Comparison of ENCODE assay signal across 17 cellular contexts in the genomic region with DNA sequence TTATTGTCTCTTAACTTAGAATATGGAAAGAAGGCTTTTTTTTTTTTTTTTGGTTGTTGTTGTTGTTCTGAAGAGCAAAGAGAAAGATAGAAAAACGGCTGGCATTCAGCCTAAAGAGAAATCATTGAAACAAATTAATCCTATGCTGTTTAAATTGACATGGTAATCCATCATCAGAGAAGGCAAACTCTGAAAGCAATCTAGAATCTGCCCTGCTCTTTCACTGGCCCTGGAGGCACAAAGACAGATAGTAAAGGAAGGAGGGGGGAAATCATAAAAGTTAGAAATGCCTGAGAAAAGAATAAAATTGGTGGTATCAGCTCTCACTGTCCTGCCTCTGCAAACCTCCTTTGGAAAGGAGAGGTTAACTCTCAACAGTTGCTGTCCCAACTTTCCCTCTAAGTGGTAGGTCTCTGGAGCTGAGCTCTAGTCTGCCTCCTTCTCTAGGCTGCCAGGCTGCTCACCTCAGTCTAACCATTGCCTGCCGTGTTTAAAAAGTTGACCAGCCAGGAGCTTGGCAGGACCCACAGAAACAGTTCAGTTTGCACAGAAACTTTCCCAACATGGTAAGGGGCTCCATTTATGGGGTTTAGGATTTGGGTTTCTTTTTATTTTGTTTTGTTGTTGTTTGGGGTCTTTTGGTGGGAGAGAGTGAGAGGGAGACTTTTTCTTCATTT. TPM values are rescaled to one million over a fixed set of nuclear protein-coding genes. Genes with fewer than 3 reads are reported as not detected.
DNase-seq lines count a peak whose midpoint lies in the region; ATAC-seq, FAIRE-seq and TF ChIP-seq lines count a peak whose summit lies in the region.
"Had no signal": no experiment of that assay in that cellular context is flagged by ENCODE, and none has a peak within 500 bp of the region (broad histone marks: within the 10 kb centered on the region; RNA-seq: fewer than 3 reads in every experiment).

No MANE protein-coding gene starts in this region.

- H3K36me3 Mint-ChIP-seq in neural crest cell (ENCODE audit: low read depth) = peaks cover 6% of the 10 kb centered on the region

- intact Hi-C loops in left ventricle myocardium inferior (cut with micrococcal nuclease) (no loop called here), heart right ventricle (cut with DNase I) (loop anchor here in 1 of 10 donors (5.0 kb wide), 1 partner anchor 155 kb away; no protein-coding TSS in a partner anchor)

- H3K4me3 ChIP-seq in left ventricle myocardium inferior (peak overlapping the region; percentile 22), heart right ventricle (peak overlapping the region in 2 of 10 donors; percentile 3 to 18), esophagus (ENCODE audit: low read depth in 1 of 2, low read length in 2 of 2) (no peak overlapping the region)
- H3K4me3 ChIP-seq: skin epidermis had no signal

- H3K4me1 ChIP-seq in left ventricle myocardium inferior (peaks cover 20% of the 10 kb centered on the region), heart right ventricle (peaks cover 0 to 18% (median 7%) of the 10 kb centered on the region in 9 donors), esophagus (ENCODE audit: control insufficient read depth in 2 of 2, insufficient read depth in 2 of 2, low read length in 1 of 2) (peaks cover 0 to 4% of the 10 kb centered on the region in 2 donors)

- no peak for TF ChIP-seq CTCF in left ventricle myocardium inferior (IDR thresholded peaks at IDR 0.05; ENCODE audit: borderline replicate concordance)
- TF ChIP-seq CTCF in heart right ventricle (IDR thresholded peaks at IDR 0.05) = no peak
- no peak for TF ChIP-seq CTCF in neural crest cell (conservative IDR thresholded peaks at IDR 0.05)

- peaks cover 79% of the 10 kb centered on the region for H3K4me1 Mint-ChIP-seq in neural crest cell

- H3K27me3 ChIP-seq in left ventricle myocardium inferior (ENCODE audit: low read depth) = peaks cover 74% of the 10 kb centered on the region
- H3K27me3 ChIP-seq in heart right ventricle = peaks cover 0 to 69% (median 50%) of the 10 kb centered on the region in 7 donors
- H3K27me3 ChIP-seq in esophagus (ENCODE audit: control insufficient read depth in 1 of 2, insufficient read depth in 2 of 2, low read length in 2 of 2) = peaks cover 5 to 11% of the 10 kb centered on the region in 2 donors

- no peaks in the 10 kb centered on the region for H3K9me3 ChIP-seq in left ventricle myocardium inferior (replicated peaks)
- no peaks in the 10 kb centered on the region for H3K9me3 ChIP-seq in heart right ventricle
- no peaks in the 10 kb centered on the region for H3K9me3 ChIP-seq in esophagus (ENCODE audit: control insufficient read depth in 2 of 2, insufficient read depth in 1 of 2, low read depth in 1 of 2, low read length in 1 of 2)

- H3K4me3 Mint-ChIP-seq in neural crest cell = peak overlapping the region; percentile 75
- H3K4me3 Mint-ChIP-seq: dendritic cell treated with granulocyte-macrophage colony-stimulating factor and Interleukin-4, amounts not matched to agents 40 ng/mL and 50 ng/mL, for 4 days had no signal

- WGBS in heart right ventricle, 2 donors = 46 to 52% methylated on average over 2 of the region's 2 CpGs
- 46 to 47% methylated on average over 2 of the region's 2 CpGs for WGBS in esophagus, 2 donors

- H3K27me3 Mint-ChIP-seq in neural crest cell (ENCODE audit: low read depth) = peaks cover 9% of the 10 kb centered on the region

- H3K27ac Mint-ChIP-seq in neural crest cell (ENCODE audit: unreplicated experiment) = peak overlapping the region; percentile 79
- H3K27ac Mint-ChIP-seq: dendritic cell treated with granulocyte-macrophage colony-stimulating factor and Interleukin-4, amounts not matched to agents 40 ng/mL and 50 ng/mL, for 4 days had no signal

- H3K27ac ChIP-seq in left ventricle myocardium inferior (replicated peaks) = peak overlapping the region; percentile 49
- peak overlapping the region in 4 of 10 donors; percentile 4 to 30 (median 21) for H3K27ac ChIP-seq in heart right ventricle
- peak overlapping the region; percentile 22 to 51 for H3K27ac ChIP-seq in esophagus (ENCODE audit: low read depth in 2 of 2, low read length in 1 of 2)
- H3K27ac ChIP-seq: skin epidermis had no signal

- FAIRE-seq in HTR-8/SVneo (lab: Jason Lieb, UNC) = no peak
- FAIRE-seq: G401.6, RCC 7860 had no signal

- ATAC-seq in heart right ventricle (no peak), GM21423 (IDR thresholded peaks at IDR 0.05; ENCODE audit: unreplicated experiment) (no peak)

- H3K36me3 ChIP-seq in left ventricle myocardium inferior = no peaks in the 10 kb centered on the region
- no peaks in the 10 kb centered on the region for H3K36me3 ChIP-seq in heart right ventricle
- H3K36me3 ChIP-seq in esophagus (ENCODE audit: control insufficient read depth in 2 of 2, insufficient read depth in 2 of 2, low read length in 1 of 2) = no peaks in the 10 kb centered on the region

- no peak for DNase-seq in left ventricle myocardium inferior
- DNase-seq in heart right ventricle = no peak
- DNase-seq in neural crest cell (ENCODE audit: low read depth, low spot score) = no peak
- no peak for DNase-seq in T1000 (lab: John Stamatoyannopoulos, UW)
- no peak for DNase-seq in HTR-8/SVneo (ENCODE audit: insufficient read length, low spot score)
- no peak for DNase-seq in activated CD4-positive, CD25-positive, alpha-beta regulatory T cell (lab: John Stamatoyannopoulos, UW)
- DNase-seq: activated CD4-positive, CD25-positive, alpha-beta regulatory T cell treated with anti-CD3 and anti-CD28 coated beads, Interleukin-2, amount 50 U/mL, for 72 hours; Kasumi-1; NCI-H446 treated with DMSO at 0.1 percent for 48 hours; stimulated activated naive CD4-positive, alpha-beta T cell treated with Interleukin-2 at 50 U/mL for 16 hours; T-helper 1 cell had no signal

- H3K9me3 Mint-ChIP-seq in neural crest cell = no peaks in the 10 kb centered on the region
- H3K9me3 Mint-ChIP-seq: dendritic cell treated with granulocyte-macrophage colony-stimulating factor and Interleukin-4, amounts not matched to agents 40 ng/mL and 50 ng/mL, for 4 days had no signal

RNA-seq across cellular contexts. Expression of gene NR2F2, which starts 13.4 kb away (rescaled TPM):
- total RNA-seq in left ventricle myocardium inferior = 12.8 TPM
- total RNA-seq in heart right ventricle = 10 to 100 TPM in 8 of 10 donors, 1 to 10 TPM in 2; 8.2 to 31.7 (median 14.3) TPM
- polyA plus RNA-seq in heart right ventricle = 10 to 100 TPM; 21.1 to 22.9 TPM
- polyA plus RNA-seq in esophagus = 1 to 10 TPM; 5.0 to 9.3 TPM
- total RNA-seq in neural crest cell = 147 and 150 TPM in 2 replicates
